Comparison of ENCODE assay signal across 1 cellular context in genomic region chr17:18038861-18039534, GRCh38.
TF ChIP-seq lines count a peak whose summit lies in the region.

ATPAF2 (minus strand) TSS chr17:18039168; CDS start chr17:18039013, 155 bp downstream.
GID4 (plus strand) TSS chr17:18039408; CDS start chr17:18039465, 57 bp downstream.

TF ChIP-seq in K562, 482 proteins besides CTCF, POLR2A, EP300 and RAD21 (continued from another document and continues in another):
- TF ChIP-seq ZNF592 (IDR thresholded peaks at IDR 0.05), result no peak
- TF ChIP-seq CEBPZ (IDR thresholded peaks at IDR 0.05; ENCODE audit: borderline replicate concordance, low read depth, low read length), result no peak
- TF ChIP-seq E2F8 (IDR thresholded peaks at IDR 0.05; ENCODE audit: low read depth, partially characterized antibody), result no peak
- no peak for TF ChIP-seq BCL6 (CRISPR knock-in tag; IDR thresholded peaks at IDR 0.05)
- TF ChIP-seq ZNF407 (IDR thresholded peaks at IDR 0.05; ENCODE audit: low read depth), result peak; percentile 93
- TF ChIP-seq RBM15 (IDR thresholded peaks at IDR 0.05; ENCODE audit: insufficient read depth, low read length), result no peak
- peak; percentile 85 for TF ChIP-seq PHF20 (IDR thresholded peaks at IDR 0.05; ENCODE audit: partially characterized antibody)
- no peak for TF ChIP-seq MLX (CRISPR knock-in tag; conservative IDR thresholded peaks at IDR 0.05)
- TF ChIP-seq GMEB1 (CRISPR knock-in tag; IDR thresholded peaks at IDR 0.05), result peak; percentile 88
- no peak for TF ChIP-seq OTX1 (CRISPR knock-in tag; IDR thresholded peaks at IDR 0.05)
- TF ChIP-seq PREB (CRISPR knock-in tag; IDR thresholded peaks at IDR 0.05), result no peak
- no peak for TF ChIP-seq ZBTB7A (IDR thresholded peaks at IDR 0.05; ENCODE audit: borderline replicate concordance, control insufficient read depth, low read depth, low read length)
- no peak for TF ChIP-seq TEAD4 (IDR thresholded peaks at IDR 0.05; ENCODE audit: low read length)
- TF ChIP-seq TEAD4 (CRISPR knock-in tag; IDR thresholded peaks at IDR 0.05; ENCODE audit: borderline replicate concordance), result no peak
- TF ChIP-seq ZNF589 (CRISPR knock-in tag; IDR thresholded peaks at IDR 0.05; ENCODE audit: low read depth), result no peak
- TF ChIP-seq REST (CRISPR knock-in tag; IDR thresholded peaks at IDR 0.05; ENCODE audit: low read depth), result no peak
- TF ChIP-seq MCM5 (IDR thresholded peaks at IDR 0.05; ENCODE audit: low read depth), result no peak
- no peak; the same call in 1 of the 2 replicates for TF ChIP-seq VEZF1 (CRISPR knock-in tag; IDR thresholded peaks at IDR 0.05)
- TF ChIP-seq NCOA1 (IDR thresholded peaks at IDR 0.05; ENCODE audit: low read depth), result no peak
- TF ChIP-seq CCAR2 (IDR thresholded peaks at IDR 0.05; ENCODE audit: low read depth, low read length), result no peak
